In the genomic region with DNA sequence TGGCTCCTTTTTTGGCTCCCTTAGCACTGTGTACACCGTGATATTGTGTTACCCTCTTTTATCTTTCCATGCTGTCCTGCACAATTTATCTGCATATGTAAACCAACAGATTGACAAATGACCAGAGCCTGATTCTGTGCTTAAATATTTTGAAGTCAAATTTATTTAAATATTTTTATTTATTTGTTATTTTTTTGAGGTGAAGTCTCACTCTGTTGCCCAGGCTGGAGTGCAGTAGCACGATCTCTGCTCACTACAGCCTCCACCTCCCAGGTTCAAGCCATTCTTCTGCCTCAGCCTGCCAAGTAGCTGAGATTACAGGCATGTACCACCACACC, we compare ENCODE assay signal across 10 cellular contexts. TPM values are rescaled to one million over a fixed set of nuclear protein-coding genes. Genes with fewer than 3 reads are reported as not detected.
A peak's percentile ranks its signal among the peaks of the same experiment; 100 is the strongest.
DNase-seq lines count a peak whose midpoint lies in the region; ATAC-seq, FAIRE-seq and TF ChIP-seq lines count a peak whose summit lies in the region.
"Had no signal": no experiment of that assay in that cellular context is flagged by ENCODE, and none has a peak within 500 bp of the region (broad histone marks: within the 10 kb centered on the region; RNA-seq: fewer than 3 reads in every experiment).

No MANE protein-coding gene starts in this region.

- H3K79me2 ChIP-seq in HepG2 (ENCODE audit: insufficient read depth, low read length) = no peaks in the 10 kb centered on the region

- no peak for TF ChIP-seq POLR2A in HepG2 (IDR thresholded peaks at IDR 0.05; ENCODE audit: insufficient read depth in 1 of 2, low read depth in 2 of 2, low read length in 2 of 2)
- TF ChIP-seq POLR2A in right lobe of liver (IDR thresholded peaks at IDR 0.05) = no peak
- no peak for TF ChIP-seq POLR2A in transverse colon (IDR thresholded peaks at IDR 0.05)
- TF ChIP-seq POLR2A in upper lobe of left lung (IDR thresholded peaks at IDR 0.05) = no peak

- CTCF ChIA-PET in HepG2 (lab: Yijun Ruan, JAX; ENCODE audit: low intra/inter-chr PET ratio, low total read pairs) = interaction anchor here (1.2 to 2.0 kb wide), 3 partner anchors 79 to 129 kb away, joined by 4 to 44 read pairs (median 37); no protein-coding TSS in a partner anchor

- H3K9me3 Mint-ChIP-seq in IgD-negative memory B cell = no peaks in the 10 kb centered on the region
- no peaks in the 10 kb centered on the region for H3K9me3 Mint-ChIP-seq in brain

- H3K27me3 Mint-ChIP-seq in IgD-negative memory B cell = no peaks in the 10 kb centered on the region
- no peaks in the 10 kb centered on the region for H3K27me3 Mint-ChIP-seq in brain

- ATAC-seq in HepG2 (no peak), right lobe of liver (no peak), upper lobe of left lung (ENCODE audit: low FRiP score in 2 of 2) (no peak)

- BruUV-seq in HepG2 (replicated peaks; lab: Mats Ljungman, UMichigan) = no TSS peak

- intact Hi-C loops in HepG2 (cut with micrococcal nuclease; ENCODE audit: unreplicated experiment) = loop anchor here (1.0 to 2.0 kb wide), 4 partner anchors 25 to 135 kb away; no protein-coding TSS in a partner anchor
- intact Hi-C loops in right lobe of liver (cut with DNase I) = loop anchor here (5.0 kb wide), 1 partner anchor 78 kb away; no protein-coding TSS in a partner anchor
- intact Hi-C loops in transverse colon (cut with DNase I; ENCODE audit: low total_unique reads) = loop anchor here (2.0 kb wide), 2 partner anchors 79 to 135 kb away; no protein-coding TSS in a partner anchor

- H3K4me1 ChIP-seq in HepG2 (ENCODE audit: insufficient read depth, low read length) (peaks cover 17% of the 10 kb centered on the region), right lobe of liver (peaks cover 0 to 7% (median 3%) of the 10 kb centered on the region in 4 donors), transverse colon (peaks cover 0 to 10% (median 4%) of the 10 kb centered on the region in 4 donors), upper lobe of left lung (peaks cover 0 to 18% (median 4%) of the 10 kb centered on the region in 4 donors)

- no peak overlapping the region for H3K9ac ChIP-seq in HepG2 (ENCODE audit: insufficient read depth, low read depth, low read length)

- TF ChIP-seq CTCF in HepG2 (CRISPR knock-in tag; IDR thresholded peaks at IDR 0.05) = no peak
- no peak for TF ChIP-seq CTCF in right lobe of liver (IDR thresholded peaks at IDR 0.05)
- peak; percentile 13 to 53 for TF ChIP-seq CTCF in brain (conservative IDR thresholded peaks at IDR 0.05)
- peak in 3 of 5 experiments; percentile 5 to 21 (median 7) for TF ChIP-seq CTCF in transverse colon (IDR thresholded peaks at IDR 0.05)
- TF ChIP-seq CTCF in upper lobe of left lung (IDR thresholded peaks at IDR 0.05) = no peak

- 3% methylated on average over 2 of the region's 2 CpGs for WGBS in HepG2 (ENCODE audit: low lambda C conversion rate)
- WGBS in right lobe of liver (ENCODE audit: insufficient coverage, low coverage, low lambda C conversion rate, missing lambda C conversion rate) = 6% methylated on average over 2 of the region's 2 CpGs
- 13% methylated on average over 2 of the region's 2 CpGs; no CpG with 5 or more reads in 1 of the 2 donors for WGBS in transverse colon (ENCODE audit: low coverage in 1 of 2), 2 donors
- WGBS in upper lobe of left lung, 2 donors = 13 to 15% methylated on average over 2 of the region's 2 CpGs

- H3K27ac Mint-ChIP-seq in IgD-negative memory B cell = peak overlapping the region in 2 of 3 donors; percentile 12 to 61
- peak overlapping the region; percentile 49 to 91 (median 79) for H3K27ac Mint-ChIP-seq in brain

- DNase-seq in HepG2 (ENCODE audit: low spot score) = no peak
- no peak for DNase-seq in right lobe of liver
- no peak for DNase-seq in transverse colon
- no peak for DNase-seq in upper lobe of left lung
- no peak for DNase-seq in NCI-H82 treated with DMSO at 0.1 percent for 48 hours (lab: John Stamatoyannopoulos, UW; ENCODE audit: unreplicated experiment)
- no peak for DNase-seq in NCI-H1092 (lab: John Stamatoyannopoulos, UW)

- H3K36me3 Mint-ChIP-seq in IgD-negative memory B cell (peaks cover 8% of the 10 kb centered on the region), brain (peaks cover 46% of the 10 kb centered on the region)

- H3K4me3 ChIP-seq in HepG2 (replicated peaks in 1 of 3; ENCODE audit: insufficient read depth in 1 of 3, low read depth in 2 of 3, low read length in 3 of 3) (no peak overlapping the region), right lobe of liver (no peak overlapping the region), transverse colon (no peak overlapping the region), upper lobe of left lung (no peak overlapping the region)
- H3K4me3 ChIP-seq: body of pancreas had no signal

- H3K4me1 Mint-ChIP-seq in IgD-negative memory B cell (peaks cover 0 to 9% (median 8%) of the 10 kb centered on the region in 3 donors), brain (peaks cover 5% of the 10 kb centered on the region)

- no peak overlapping the region for H2AFZ ChIP-seq in HepG2 (ENCODE audit: low read length)

- H3K36me3 ChIP-seq in HepG2 (replicated peaks in 1 of 2; ENCODE audit: control insufficient read depth in 1 of 2, insufficient read depth in 2 of 2, low read length in 2 of 2) (peaks cover 22 to 57% of the 10 kb centered on the region in 2 experiments), right lobe of liver (peaks cover 0 to 26% (median 6%) of the 10 kb centered on the region in 4 donors), transverse colon (peaks cover 0 to 30% (median 4%) of the 10 kb centered on the region in 4 donors), upper lobe of left lung (peaks cover 22 to 66% (median 44%) of the 10 kb centered on the region in 4 donors)

- no peak overlapping the region for H3K4me3 Mint-ChIP-seq in IgD-negative memory B cell
- H3K4me3 Mint-ChIP-seq in brain = no peak overlapping the region

- no peak for FAIRE-seq in HepG2 (lab: Jason Lieb, UNC)
- FAIRE-seq: endometrium had no signal

- H4K20me1 ChIP-seq in HepG2 (ENCODE audit: insufficient read depth, low read length) = no peaks in the 10 kb centered on the region

- no peak for TF ChIP-seq RAD21 in HepG2 (CRISPR knock-in tag; IDR thresholded peaks at IDR 0.05)

- POLR2A ChIA-PET in HepG2 (lab: Yijun Ruan, JAX) = interaction anchor here (0.7 to 4.5 kb wide), 13 partner anchors 11 to 107 kb away, joined by 3 to 61 read pairs (median 4); a partner anchor contains a TSS

- no peak overlapping the region for H3K4me2 ChIP-seq in HepG2 (ENCODE audit: low read depth, low read length)

- in situ Hi-C loops in HepG2 (cut with HindIII; ENCODE audit: extremely low pct_ligation_motif_present, low pct_unique_long_range_greater_than_20kb) (loop anchor here (5.0 kb wide), 1 partner anchor 83 kb away; no protein-coding TSS in a partner anchor), transverse colon (cut with MboI; ENCODE audit: low pct_ligation_motif_present in 1 of 4, low pct_unique_long_range_greater_than_20kb in 1 of 4, low sequenced_read_pairs in 3 of 4) (loop anchor here in 3 of 4 donors (5.0 to 10.0 kb wide), 3 partner anchors 78 to 133 kb away; no protein-coding TSS in a partner anchor)

- no peaks in the 10 kb centered on the region for H3K9me3 ChIP-seq in HepG2 (ENCODE audit: low read length)
- no peaks in the 10 kb centered on the region for H3K9me3 ChIP-seq in right lobe of liver
- H3K9me3 ChIP-seq in transverse colon = no peaks in the 10 kb centered on the region
- H3K9me3 ChIP-seq in upper lobe of left lung = no peaks in the 10 kb centered on the region
- H3K9me3 ChIP-seq: body of pancreas had no signal

- TF ChIP-seq EP300 in HepG2 (IDR thresholded peaks at IDR 0.05; ENCODE audit: low read depth in 2 of 2, low read length in 2 of 2) (no peak), HepG2 (CRISPR knock-in tag; IDR thresholded peaks at IDR 0.05; ENCODE audit: borderline replicate concordance) (no peak), transverse colon (IDR thresholded peaks at IDR 0.05; ENCODE audit: low read depth) (no peak), upper lobe of left lung (IDR thresholded peaks at IDR 0.05) (no peak)

- H3K27ac ChIP-seq in HepG2 (ENCODE audit: extremely low read length, insufficient read depth, low read length) (no peak overlapping the region), right lobe of liver (peak overlapping the region in 1 of 3 donors; percentile 28), transverse colon (peak overlapping the region; percentile 15 to 47 (median 34)), upper lobe of left lung (no peak overlapping the region)

- H3K27me3 ChIP-seq in HepG2 (ENCODE audit: control insufficient read depth in 1 of 2, insufficient read depth in 2 of 2, low read length in 2 of 2) (no peaks in the 10 kb centered on the region), right lobe of liver (no peaks in the 10 kb centered on the region), transverse colon (no peaks in the 10 kb centered on the region), upper lobe of left lung (no peaks in the 10 kb centered on the region)
- H3K27me3 ChIP-seq: body of pancreas had no signal

RNA-seq across cellular contexts. Expression of a gene that starts 12.8 kb away (rescaled TPM):
- total RNA-seq in HepG2 (2016; rRNA removed; fragmentation: Illumina TruSeq; extraction: Trizol) (89.0 and 94.7 TPM in 2 replicates), right lobe of liver (10 to 100 TPM; 21.8 to 33.8 (median 24.8) TPM), transverse colon (10 to 100 TPM; 29.9 to 67.3 (median 52.3) TPM), upper lobe of left lung (10 to 100 TPM; 46.1 to 88.2 (median 66.6) TPM)
- 17.5 TPM in 2 replicates for total RNA-seq in HepG2 (2016; cell fraction: cytosol; rRNA removed; fragmentation: Illumina TruSeq; extraction: Trizol; ENCODE audit: low read depth)
- total RNA-seq in HepG2 (2016; cell fraction: insoluble cytoplasmic fraction; rRNA removed; fragmentation: Illumina TruSeq; extraction: Trizol) = 82.4 and 93.0 TPM in 2 replicates
- 27.4 and 27.7 TPM in 2 replicates for total RNA-seq in HepG2 (2016; cell fraction: membrane; rRNA removed; fragmentation: Illumina TruSeq; extraction: Trizol)
- total RNA-seq in HepG2 (2016; cell fraction: nucleus; rRNA removed; fragmentation: Illumina TruSeq; extraction: Trizol) = 33.3 and 36.6 TPM in 2 replicates
- polyA plus RNA-seq in HepG2 (2011; rRNA removed) (68.4 and 72.5 TPM in 2 replicates), IgD-negative memory B cell (87.0 TPM), brain (ENCODE audit: insufficient read depth, low read depth, low replicate concordance) (108 TPM)
- polyA plus RNA-seq in HepG2 (2011; cell fraction: cytosol; rRNA removed) = 86.5 and 119 TPM in 2 replicates
- polyA plus RNA-seq in HepG2 (2011; cell fraction: nucleus; rRNA removed) = 48.8 and 52.9 TPM in 2 replicates
- polyA plus RNA-seq in HepG2 (2012) = 33.5 and 43.4 TPM in 2 replicates
- 18.9 and 20.7 TPM in 2 replicates for polyA plus RNA-seq in HepG2 (2016; cell fraction: cytosol; fragmentation: Illumina TruSeq; extraction: Trizol; ENCODE audit: low read depth)
- polyA plus RNA-seq in HepG2 (2016; cell fraction: insoluble cytoplasmic fraction; fragmentation: Illumina TruSeq; extraction: Trizol; ENCODE audit: low read depth) = 86.3 and 93.3 TPM in 2 replicates
- 23.3 and 27.3 TPM in 2 replicates for polyA plus RNA-seq in HepG2 (2016; cell fraction: membrane; fragmentation: Illumina TruSeq; extraction: Trizol; ENCODE audit: low read depth)
- 65.7 and 78.3 TPM in 2 replicates for polyA plus RNA-seq in HepG2 (2016; cell fraction: nucleus; fragmentation: Illumina TruSeq; extraction: Trizol; ENCODE audit: insufficient read depth, low read depth)
- polyA minus RNA-seq in HepG2 (2011; rRNA and poly(A)+ RNA removed; ENCODE audit: low replicate concordance) = 42.8 and 60.1 TPM in 2 replicates
- polyA minus RNA-seq in HepG2 (2011; cell fraction: cytosol; rRNA and poly(A)+ RNA removed) = 14.4 and 17.2 TPM in 2 replicates
- 15.6 and 15.8 TPM in 2 replicates for polyA minus RNA-seq in HepG2 (2011; cell fraction: nucleus; rRNA and poly(A)+ RNA removed)

RNA-seq across cellular contexts. Expression of a gene that starts 16.3 kb away (rescaled TPM):
- total RNA-seq in HepG2 (2016; rRNA removed; fragmentation: Illumina TruSeq; extraction: Trizol) (0.62 TPM in 1 of 2 replicates, not detected in the other), right lobe of liver (1 to 10 TPM in 3 of 6 experiments, under 1 TPM in 1, not detected in 2; 0.44 to 1.5 (median 1.2) TPM), transverse colon (1 to 10 TPM in 2 of 4 donors, not detected in 2; 1.6 to 2.1 TPM), upper lobe of left lung (10 to 100 TPM in 1 of 6 donors, 1 to 10 TPM in 3, under 1 TPM in 1, not detected in 1; 0.69 to 31.4 (median 1.9) TPM)
- not detected in 2 replicates for total RNA-seq in HepG2 (2016; cell fraction: cytosol; rRNA removed; fragmentation: Illumina TruSeq; extraction: Trizol; ENCODE audit: low read depth)
- 0.32 TPM in 1 of 2 replicates, not detected in the other for total RNA-seq in HepG2 (2016; cell fraction: insoluble cytoplasmic fraction; rRNA removed; fragmentation: Illumina TruSeq; extraction: Trizol)
- total RNA-seq in HepG2 (2016; cell fraction: membrane; rRNA removed; fragmentation: Illumina TruSeq; extraction: Trizol) = not detected in 2 replicates
- total RNA-seq in HepG2 (2016; cell fraction: nucleus; rRNA removed; fragmentation: Illumina TruSeq; extraction: Trizol) = 1.1 and 1.5 TPM in 2 replicates
- polyA plus RNA-seq in HepG2 (2011; rRNA removed) (1.4 and 1.6 TPM in 2 replicates), IgD-negative memory B cell (not detected), brain (ENCODE audit: insufficient read depth, low read depth, low replicate concordance) (2.9 TPM)
- polyA plus RNA-seq in HepG2 (2011; cell fraction: cytosol; rRNA removed) = 0.29 and 0.40 TPM in 2 replicates
- polyA plus RNA-seq in HepG2 (2011; cell fraction: nucleus; rRNA removed) = 9.8 and 12.1 TPM in 2 replicates
- 1.3 TPM in 2 replicates for polyA plus RNA-seq in HepG2 (2012)
- polyA plus RNA-seq in HepG2 (2016; cell fraction: cytosol; fragmentation: Illumina TruSeq; extraction: Trizol; ENCODE audit: low read depth) = not detected in 2 replicates
- 0.29 TPM in 1 of 2 replicates, not detected in the other for polyA plus RNA-seq in HepG2 (2016; cell fraction: insoluble cytoplasmic fraction; fragmentation: Illumina TruSeq; extraction: Trizol; ENCODE audit: low read depth)
- polyA plus RNA-seq in HepG2 (2016; cell fraction: membrane; fragmentation: Illumina TruSeq; extraction: Trizol; ENCODE audit: low read depth) = not detected in 2 replicates
- polyA plus RNA-seq in HepG2 (2016; cell fraction: nucleus; fragmentation: Illumina TruSeq; extraction: Trizol; ENCODE audit: insufficient read depth, low read depth) = 2.1 TPM in 2 replicates
- 1.4 and 2.2 TPM in 2 replicates for polyA minus RNA-seq in HepG2 (2011; rRNA and poly(A)+ RNA removed; ENCODE audit: low replicate concordance)
- polyA minus RNA-seq in HepG2 (2011; cell fraction: cytosol; rRNA and poly(A)+ RNA removed) = not detected in 2 replicates
- 1.9 and 2.0 TPM in 2 replicates for polyA minus RNA-seq in HepG2 (2011; cell fraction: nucleus; rRNA and poly(A)+ RNA removed)

RNA-seq across cellular contexts. Expression of a gene that starts 22.2 kb away (rescaled TPM):
- total RNA-seq in HepG2 (2016; rRNA removed; fragmentation: Illumina TruSeq; extraction: Trizol) (0.14 and 0.82 TPM in 2 replicates), right lobe of liver (1 to 10 TPM in 3 of 6 experiments, under 1 TPM in 3; 0.43 to 4.0 (median 1.1) TPM), transverse colon (1 to 10 TPM in 2 of 4 donors, not detected in 2; 1.7 to 3.1 TPM), upper lobe of left lung (10 to 100 TPM in 1 of 6 donors, 1 to 10 TPM in 5; 1.3 to 10.5 (median 2.9) TPM)
- 0.26 TPM in 1 of 2 replicates, not detected in the other for total RNA-seq in HepG2 (2016; cell fraction: cytosol; rRNA removed; fragmentation: Illumina TruSeq; extraction: Trizol; ENCODE audit: low read depth)
- total RNA-seq in HepG2 (2016; cell fraction: insoluble cytoplasmic fraction; rRNA removed; fragmentation: Illumina TruSeq; extraction: Trizol) = 0.10 and 0.71 TPM in 2 replicates
- total RNA-seq in HepG2 (2016; cell fraction: membrane; rRNA removed; fragmentation: Illumina TruSeq; extraction: Trizol) = 0.34 and 0.43 TPM in 2 replicates
- total RNA-seq in HepG2 (2016; cell fraction: nucleus; rRNA removed; fragmentation: Illumina TruSeq; extraction: Trizol) = 1.0 and 1.1 TPM in 2 replicates
- polyA plus RNA-seq in HepG2 (2011; rRNA removed) (1.4 and 2.0 TPM in 2 replicates), IgD-negative memory B cell (0.44 TPM), brain (ENCODE audit: insufficient read depth, low read depth, low replicate concordance) (319 TPM)
- 0.21 and 0.47 TPM in 2 replicates for polyA plus RNA-seq in HepG2 (2011; cell fraction: cytosol; rRNA removed)
- polyA plus RNA-seq in HepG2 (2011; cell fraction: nucleus; rRNA removed) = 25.1 and 43.0 TPM in 2 replicates
- 2.4 and 4.5 TPM in 2 replicates for polyA plus RNA-seq in HepG2 (2012)
- 0.09 and 0.17 TPM in 2 replicates for polyA plus RNA-seq in HepG2 (2016; cell fraction: cytosol; fragmentation: Illumina TruSeq; extraction: Trizol; ENCODE audit: low read depth)
- 0.32 and 0.57 TPM in 2 replicates for polyA plus RNA-seq in HepG2 (2016; cell fraction: insoluble cytoplasmic fraction; fragmentation: Illumina TruSeq; extraction: Trizol; ENCODE audit: low read depth)
- 0.24 and 0.26 TPM in 2 replicates for polyA plus RNA-seq in HepG2 (2016; cell fraction: membrane; fragmentation: Illumina TruSeq; extraction: Trizol; ENCODE audit: low read depth)
- polyA plus RNA-seq in HepG2 (2016; cell fraction: nucleus; fragmentation: Illumina TruSeq; extraction: Trizol; ENCODE audit: insufficient read depth, low read depth) = 3.7 and 4.1 TPM in 2 replicates
- polyA minus RNA-seq in HepG2 (2011; rRNA and poly(A)+ RNA removed; ENCODE audit: low replicate concordance) = 0.98 and 1.0 TPM in 2 replicates
- polyA minus RNA-seq in HepG2 (2011; cell fraction: cytosol; rRNA and poly(A)+ RNA removed) = 0.59 and 1.9 TPM in 2 replicates
- polyA minus RNA-seq in HepG2 (2011; cell fraction: nucleus; rRNA and poly(A)+ RNA removed) = 1.9 and 2.4 TPM in 2 replicates

RNA-seq across cellular contexts. Expression of a gene that starts 31.7 kb away (rescaled TPM):
- total RNA-seq in HepG2 (2016; rRNA removed; fragmentation: Illumina TruSeq; extraction: Trizol) = 10.7 and 12.4 TPM in 2 replicates
- 2.6 and 3.8 TPM in 2 replicates for total RNA-seq in HepG2 (2016; cell fraction: cytosol; rRNA removed; fragmentation: Illumina TruSeq; extraction: Trizol; ENCODE audit: low read depth)
- 11.2 and 11.8 TPM in 2 replicates for total RNA-seq in HepG2 (2016; cell fraction: insoluble cytoplasmic fraction; rRNA removed; fragmentation: Illumina TruSeq; extraction: Trizol)
- 11.4 and 14.2 TPM in 2 replicates for total RNA-seq in HepG2 (2016; cell fraction: membrane; rRNA removed; fragmentation: Illumina TruSeq; extraction: Trizol)
- 8.0 and 11.8 TPM in 2 replicates for total RNA-seq in HepG2 (2016; cell fraction: nucleus; rRNA removed; fragmentation: Illumina TruSeq; extraction: Trizol)
- 13.4 and 14.3 TPM in 2 replicates for polyA plus RNA-seq in HepG2 (2011; rRNA removed)
- polyA plus RNA-seq in HepG2 (2011; cell fraction: cytosol; rRNA removed) = 9.3 and 10.2 TPM in 2 replicates
- polyA plus RNA-seq in HepG2 (2011; cell fraction: nucleus; rRNA removed) = 16.0 and 19.8 TPM in 2 replicates
- 13.1 and 13.9 TPM in 2 replicates for polyA plus RNA-seq in HepG2 (2012)
- 2.3 TPM in 2 replicates for polyA plus RNA-seq in HepG2 (2016; cell fraction: cytosol; fragmentation: Illumina TruSeq; extraction: Trizol; ENCODE audit: low read depth)
- 14.4 and 18.0 TPM in 2 replicates for polyA plus RNA-seq in HepG2 (2016; cell fraction: insoluble cytoplasmic fraction; fragmentation: Illumina TruSeq; extraction: Trizol; ENCODE audit: low read depth)
- polyA plus RNA-seq in HepG2 (2016; cell fraction: membrane; fragmentation: Illumina TruSeq; extraction: Trizol; ENCODE audit: low read depth) = 11.1 and 12.7 TPM in 2 replicates
- 18.3 and 20.7 TPM in 2 replicates for polyA plus RNA-seq in HepG2 (2016; cell fraction: nucleus; fragmentation: Illumina TruSeq; extraction: Trizol; ENCODE audit: insufficient read depth, low read depth)
- polyA minus RNA-seq in HepG2 (2011; rRNA and poly(A)+ RNA removed; ENCODE audit: low replicate concordance) = 12.6 and 66.8 TPM in 2 replicates
- 4.2 and 6.0 TPM in 2 replicates for polyA minus RNA-seq in HepG2 (2011; cell fraction: cytosol; rRNA and poly(A)+ RNA removed)
- polyA minus RNA-seq in HepG2 (2011; cell fraction: nucleus; rRNA and poly(A)+ RNA removed) = 5.8 and 9.9 TPM in 2 replicates
- total RNA-seq in right lobe of liver = 10 to 100 TPM; 19.1 to 30.5 (median 20.0) TPM
- polyA plus RNA-seq in IgD-negative memory B cell = 16.6 TPM
- 30.4 TPM for polyA plus RNA-seq in brain (ENCODE audit: insufficient read depth, low read depth, low replicate concordance)
- 10 to 100 TPM in 3 of 4 donors, 1 to 10 TPM in 1; 9.6 to 19.9 (median 18.9) TPM for total RNA-seq in transverse colon
- total RNA-seq in upper lobe of left lung = 10 to 100 TPM; 11.0 to 27.4 (median 21.1) TPM

RNA-seq across cellular contexts. Expression of a gene that starts 57.0 kb away (rescaled TPM):
- total RNA-seq in HepG2 (2016; rRNA removed; fragmentation: Illumina TruSeq; extraction: Trizol) = 63.3 and 84.0 TPM in 2 replicates
- 12.6 and 13.1 TPM in 2 replicates for total RNA-seq in HepG2 (2016; cell fraction: cytosol; rRNA removed; fragmentation: Illumina TruSeq; extraction: Trizol; ENCODE audit: low read depth)
- 55.1 and 82.8 TPM in 2 replicates for total RNA-seq in HepG2 (2016; cell fraction: insoluble cytoplasmic fraction; rRNA removed; fragmentation: Illumina TruSeq; extraction: Trizol)
- 44.2 and 45.4 TPM in 2 replicates for total RNA-seq in HepG2 (2016; cell fraction: membrane; rRNA removed; fragmentation: Illumina TruSeq; extraction: Trizol)
- 75.1 and 86.3 TPM in 2 replicates for total RNA-seq in HepG2 (2016; cell fraction: nucleus; rRNA removed; fragmentation: Illumina TruSeq; extraction: Trizol)
- polyA plus RNA-seq in HepG2 (2011; rRNA removed) = 50.5 and 65.4 TPM in 2 replicates
- 20.9 and 25.1 TPM in 2 replicates for polyA plus RNA-seq in HepG2 (2011; cell fraction: cytosol; rRNA removed)
- 352 and 450 TPM in 2 replicates for polyA plus RNA-seq in HepG2 (2011; cell fraction: nucleus; rRNA removed)
- polyA plus RNA-seq in HepG2 (2012) = 45.3 and 71.3 TPM in 2 replicates
- 5.4 and 6.5 TPM in 2 replicates for polyA plus RNA-seq in HepG2 (2016; cell fraction: cytosol; fragmentation: Illumina TruSeq; extraction: Trizol; ENCODE audit: low read depth)
- polyA plus RNA-seq in HepG2 (2016; cell fraction: insoluble cytoplasmic fraction; fragmentation: Illumina TruSeq; extraction: Trizol; ENCODE audit: low read depth) = 37.6 and 46.7 TPM in 2 replicates
- 22.0 and 23.8 TPM in 2 replicates for polyA plus RNA-seq in HepG2 (2016; cell fraction: membrane; fragmentation: Illumina TruSeq; extraction: Trizol; ENCODE audit: low read depth)
- 139 and 147 TPM in 2 replicates for polyA plus RNA-seq in HepG2 (2016; cell fraction: nucleus; fragmentation: Illumina TruSeq; extraction: Trizol; ENCODE audit: insufficient read depth, low read depth)
- polyA minus RNA-seq in HepG2 (2011; rRNA and poly(A)+ RNA removed; ENCODE audit: low replicate concordance) = 53.9 and 57.0 TPM in 2 replicates
- 10.8 and 16.1 TPM in 2 replicates for polyA minus RNA-seq in HepG2 (2011; cell fraction: cytosol; rRNA and poly(A)+ RNA removed)
- 54.7 and 55.9 TPM in 2 replicates for polyA minus RNA-seq in HepG2 (2011; cell fraction: nucleus; rRNA and poly(A)+ RNA removed)
- 10 to 100 TPM; 28.1 to 58.8 (median 48.2) TPM for total RNA-seq in right lobe of liver
- polyA plus RNA-seq in IgD-negative memory B cell = 27.2 TPM
- polyA plus RNA-seq in brain (ENCODE audit: insufficient read depth, low read depth, low replicate concordance) = 70.1 TPM
- total RNA-seq in transverse colon = 100 to 1,000 TPM in 2 of 4 donors, 10 to 100 TPM in 2; 72.1 to 134 (median 102) TPM
- total RNA-seq in upper lobe of left lung = 100 to 1,000 TPM in 1 of 6 donors, 10 to 100 TPM in 5; 52.3 to 136 (median 69.1) TPM

Comparison
In these comparisons a context has a peak if more than half of its experiments do, and no peak if none do; other contexts are left out.
1. H3K27ac ChIP-seq: peak in transverse colon (4 of 4); none in HepG2 (single experiment) and upper lobe of left lung (0 of 4).
2. CTCF ChIP-seq: peak in brain (2 of 2) and transverse colon (3 of 5); none in HepG2 (single experiment), right lobe of liver (0 of 4) and upper lobe of left lung (0 of 6).